In the genomic region with DNA sequence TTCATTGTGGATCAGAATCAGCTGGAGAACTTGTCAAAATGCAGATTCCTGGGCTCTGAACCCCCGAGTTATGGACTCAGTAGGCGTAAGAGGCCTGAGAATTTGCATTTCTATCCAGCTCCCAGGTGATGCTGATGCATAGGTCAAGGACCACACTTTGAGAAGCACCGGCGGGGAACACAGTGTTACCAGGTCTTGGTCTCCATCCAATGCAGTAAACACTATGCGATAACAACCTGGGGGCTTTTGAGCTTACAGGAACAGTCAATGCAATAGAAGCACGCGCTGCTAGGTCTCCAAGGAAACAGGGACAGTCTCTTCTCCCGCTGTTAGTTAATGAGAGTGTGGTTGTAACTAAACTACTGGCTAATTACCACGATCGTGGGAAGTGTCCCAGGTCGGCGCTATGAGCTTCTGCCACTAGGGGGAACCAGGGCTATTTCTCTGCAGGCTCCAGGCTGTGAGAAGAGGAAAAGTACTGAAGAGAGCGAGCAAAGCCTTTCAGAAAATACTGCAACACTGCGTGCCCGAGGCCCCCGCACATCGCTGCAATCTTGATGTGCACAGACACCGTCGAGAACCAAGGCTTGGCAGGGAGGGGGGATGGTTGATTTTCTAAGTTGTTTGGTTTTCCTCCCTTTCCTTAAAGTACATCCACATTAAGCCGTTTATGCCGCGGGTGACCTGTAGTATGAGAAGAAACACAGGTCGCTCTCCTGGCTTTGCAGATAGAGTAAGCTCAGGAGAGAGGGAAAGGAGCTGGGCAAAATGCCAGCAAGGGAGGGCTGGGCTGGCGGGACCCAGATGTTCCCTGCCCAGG, we compare ENCODE assay signal across 1 cellular context.
TF ChIP-seq lines count a peak whose summit lies in the region.

No MANE protein-coding gene starts in this region.

TF ChIP-seq in H1, 55 proteins besides CTCF, POLR2A, EP300 and RAD21 (continued from another document):
- TF ChIP-seq SRF (IDR thresholded peaks at IDR 0.05; ENCODE audit: low read depth, low read length) (no peak), SIN3A (conservative IDR thresholded peaks at IDR 0.05 in 1 of 2, IDR thresholded peaks at IDR 0.05 in 1 of 2; ENCODE audit: low read depth in 1 of 2, low read length in 2 of 2) (0 out of 4 replicates have a peak, but pooled peaks of 1 of the 2 experiments have one; percentile 24), SP1 (IDR thresholded peaks at IDR 0.05; ENCODE audit: low read depth, low read length) (peak; percentile 60; the same call in 1 of the 2 replicates), JUND (IDR thresholded peaks at IDR 0.05; ENCODE audit: low read length) (no peak), RBBP5 (IDR thresholded peaks at IDR 0.05; ENCODE audit: borderline replicate concordance, low read depth, low read length) (no peak), NRF1 (IDR thresholded peaks at IDR 0.05; ENCODE audit: low read depth, low read length) (no peak), CHD2 (IDR thresholded peaks at IDR 0.05; ENCODE audit: low read length) (no peak), CEBPB (IDR thresholded peaks at IDR 0.05; ENCODE audit: low read depth, low read length) (no peak), SP4 (IDR thresholded peaks at IDR 0.05; ENCODE audit: low read length) (no peak), CBX8 (IDR thresholded peaks at IDR 0.05; ENCODE audit: borderline replicate concordance, low read depth, low read length) (no peak), GTF2F1 (IDR thresholded peaks at IDR 0.05; ENCODE audit: borderline replicate concordance, low read depth, low read length) (no peak), TCF12 (IDR thresholded peaks at IDR 0.05; ENCODE audit: low read depth, low read length) (no peak), GABPA (IDR thresholded peaks at IDR 0.05; ENCODE audit: borderline replicate concordance, insufficient read depth, low read length) (no peak), SIX5 (IDR thresholded peaks at IDR 0.05; ENCODE audit: low read depth, low read length) (no peak), YY1 (IDR thresholded peaks at IDR 0.05; ENCODE audit: low read depth, low read length) (no peak), HDAC6 (IDR thresholded peaks at IDR 0.05; ENCODE audit: low read depth, low read length) (no peak), NANOG (IDR thresholded peaks at IDR 0.05; ENCODE audit: insufficient read depth, low read depth, low read length, poor library complexity, severe bottlenecking) (peak; percentile 59)
- TF ChIP-seq, protein P1, sequence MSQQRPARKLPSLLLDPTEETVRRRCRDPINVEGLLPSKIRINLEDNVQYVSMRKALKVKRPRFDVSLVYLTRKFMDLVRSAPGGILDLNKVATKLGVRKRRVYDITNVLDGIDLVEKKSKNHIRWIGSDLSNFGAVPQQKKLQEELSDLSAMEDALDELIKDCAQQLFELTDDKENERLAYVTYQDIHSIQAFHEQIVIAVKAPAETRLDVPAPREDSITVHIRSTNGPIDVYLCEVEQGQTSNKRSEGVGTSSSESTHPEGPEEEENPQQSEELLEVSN (IDR thresholded peaks at IDR 0.05): no peak
TF ChIP-seq in H1: peak in this region for 3.
